ENCODE assay signal across 13 cellular contexts in the genomic region with DNA sequence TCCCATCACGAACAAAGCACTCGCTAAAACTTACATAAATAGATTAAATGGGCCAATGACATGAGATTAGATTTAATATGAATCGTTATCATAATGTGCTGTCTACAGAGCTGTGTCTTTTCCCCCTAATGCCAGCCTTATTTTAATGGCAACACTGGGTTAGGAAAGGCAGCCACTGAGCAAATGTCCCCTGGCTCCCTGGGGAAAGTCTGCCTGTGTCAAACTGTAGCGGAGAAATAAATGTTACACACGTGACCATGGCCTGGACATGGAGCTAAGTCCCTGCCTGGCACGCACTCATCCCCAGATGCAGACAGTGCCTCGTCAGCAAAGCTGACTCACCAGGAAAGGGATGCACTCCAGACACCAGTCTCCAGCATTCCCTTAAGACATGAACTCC.
A peak's percentile ranks its signal among the peaks of the same experiment; 100 is the strongest.
DNase-seq lines count a peak whose midpoint lies in the region; ATAC-seq and TF ChIP-seq lines count a peak whose summit lies in the region.
"Had no signal": no experiment of that assay in that cellular context is flagged by ENCODE, and none has a peak within 500 bp of the region (broad histone marks: within the 10 kb centered on the region; RNA-seq: fewer than 3 reads in every experiment).

No MANE protein-coding gene starts in this region.

- intact Hi-C loops in testis (cut with DNase I; ENCODE audit: low total_unique reads) = loop anchor here (10.0 kb wide), 1 partner anchor 271 kb away; no protein-coding TSS in a partner anchor

- no peak for ATAC-seq in lung (ENCODE audit: insufficient read depth, low FRiP score)
- ATAC-seq in effector memory CD8-positive, alpha-beta T cell (replicated peaks) = no peak
- ATAC-seq in GM18502 (IDR thresholded peaks at IDR 0.05; ENCODE audit: poor library complexity, unreplicated experiment) = no peak

- CTCF ChIA-PET in BJ (lab: Yijun Ruan, JAX) = interaction anchor here (0.7 kb wide), 1 partner anchor 161 kb away, joined by 3 read pairs; no protein-coding TSS in a partner anchor

- no peak overlapping the region for H3K27ac Mint-ChIP-seq in effector memory CD8-positive, alpha-beta T cell
- H3K27ac Mint-ChIP-seq: activated naive CD4-positive, alpha-beta T cell treated with anti-CD3 and anti-CD28 coated beads for 36 hours had no signal

- H3K36me3 ChIP-seq in BJ (ENCODE audit: control insufficient read depth, insufficient read depth, low read length) = no peaks in the 10 kb centered on the region
- no peaks in the 10 kb centered on the region for H3K36me3 ChIP-seq in brain microvascular endothelial cell (replicated peaks)
- H3K36me3 ChIP-seq in lung (ENCODE audit: control insufficient read depth in 2 of 2, insufficient read depth in 2 of 2, low read length in 2 of 2) = no peaks in the 10 kb centered on the region
- H3K36me3 ChIP-seq in testis (ENCODE audit: low read depth, missing control alignments) = no peaks in the 10 kb centered on the region
- H3K36me3 ChIP-seq: tibial artery had no signal

- in situ Hi-C loops in brain microvascular endothelial cell (cut with HindIII; ENCODE audit: low pct_ligation_motif_present, low sequenced_read_pairs) = no loop called here

- no peaks in the 10 kb centered on the region for H3K9me3 ChIP-seq in lung (ENCODE audit: control insufficient read depth in 2 of 2, insufficient read depth in 1 of 2, low read length in 1 of 2)
- no peaks in the 10 kb centered on the region for H3K9me3 ChIP-seq in testis

- H3K36me3 Mint-ChIP-seq in effector memory CD8-positive, alpha-beta T cell (ENCODE audit: insufficient read depth) = no peaks in the 10 kb centered on the region

- TF ChIP-seq CTCF in BJ (IDR thresholded peaks at IDR 0.05; ENCODE audit: insufficient read depth, low read depth, low read length) (no peak), brain microvascular endothelial cell (IDR thresholded peaks at IDR 0.05; ENCODE audit: low read depth, low read length, missing control alignments) (no peak), lung (IDR thresholded peaks at IDR 0.05; ENCODE audit: control extremely low read depth, extremely low read depth) (no peak), testis (IDR thresholded peaks at IDR 0.05) (no peak)

- no peaks in the 10 kb centered on the region for H3K9me3 Mint-ChIP-seq in effector memory CD8-positive, alpha-beta T cell

- POLR2A ChIA-PET in BJ (lab: Charles Lee) = no interaction called here

- H3K4me1 ChIP-seq in lung (ENCODE audit: control insufficient read depth in 2 of 2, insufficient read depth in 2 of 2, low read length in 2 of 2) = no peaks in the 10 kb centered on the region
- H3K4me1 ChIP-seq in testis = peaks cover 3% of the 10 kb centered on the region
- H3K4me1 ChIP-seq: tibial artery had no signal

- 68 to 80% methylated on average over 7 of the region's 7 CpGs for WGBS in lung, 2 donors
- WGBS in testis, 2 donors = 78 to 85% methylated on average over 4 to 7 of the region's 7 CpGs

- H3K27me3 Mint-ChIP-seq in effector memory CD8-positive, alpha-beta T cell = peaks cover 29 to 54% of the 10 kb centered on the region in 2 donors

- TF ChIP-seq POLR2A in testis (IDR thresholded peaks at IDR 0.05) = no peak

- H3K27me3 ChIP-seq in BJ (ENCODE audit: control insufficient read depth, insufficient read depth, low read length) (no peaks in the 10 kb centered on the region), brain microvascular endothelial cell (replicated peaks) (no peaks in the 10 kb centered on the region), lung (ENCODE audit: control insufficient read depth, insufficient read depth) (no peaks in the 10 kb centered on the region), testis (no peaks in the 10 kb centered on the region)

- no peak overlapping the region for H3K4me3 ChIP-seq in BJ (ENCODE audit: low read depth, low read length)
- H3K4me3 ChIP-seq in brain microvascular endothelial cell (ENCODE audit: low read depth, low read length) = no peak overlapping the region
- H3K4me3 ChIP-seq in lung = no peak overlapping the region
- no peak overlapping the region for H3K4me3 ChIP-seq in testis
- H3K4me3 ChIP-seq: tibial artery had no signal

- peak; percentile 71 for DNase-seq in BJ (ENCODE audit: low read depth)
- DNase-seq in NCI-H187 (lab: John Stamatoyannopoulos, UW) = peak; percentile 29 to 62
- peak; percentile 40 for DNase-seq in brain microvascular endothelial cell
- DNase-seq in lung (ENCODE audit: low spot score) = peak; percentile 33
- no peak for DNase-seq in effector memory CD8-positive, alpha-beta T cell
- no peak for DNase-seq in testis
- no peak for DNase-seq in NCI-H146 (lab: John Stamatoyannopoulos, UW)
- DNase-seq: activated CD4-positive, alpha-beta T cell treated with anti-CD3 and anti-CD28 coated beads for 48 hours; activated naive CD4-positive, alpha-beta T cell treated with anti-CD3 and anti-CD28 coated beads for 36 hours; Calu3; NCI-H2171; tibial artery had no signal

- H3K27ac ChIP-seq in brain microvascular endothelial cell (no peak overlapping the region), lung (ENCODE audit: low read depth in 1 of 2, low read length in 1 of 2) (no peak overlapping the region), testis (no peak overlapping the region)
- H3K27ac ChIP-seq: tibial artery had no signal

- H3K4me1 Mint-ChIP-seq in effector memory CD8-positive, alpha-beta T cell (ENCODE audit: low read depth in 2 of 2) = peaks cover 4 to 6% of the 10 kb centered on the region in 2 donors

- no peak overlapping the region for H3K4me3 Mint-ChIP-seq in effector memory CD8-positive, alpha-beta T cell
- H3K4me3 Mint-ChIP-seq: activated naive CD4-positive, alpha-beta T cell treated with anti-CD3 and anti-CD28 coated beads for 36 hours had no signal

Comparison
In these comparisons a context has a peak if more than half of its experiments do, and no peak if none do; other contexts are left out.
1. DNase-seq: peak in BJ (single experiment), NCI-H187 (2 of 2), brain microvascular endothelial cell (single experiment) and lung (single experiment); none in effector memory CD8-positive, alpha-beta T cell (0 of 3), testis (single experiment) and NCI-H146 (single experiment).